ENCODE assay signal across 9 cellular contexts in genomic region chr20:1830240-1830639, GRCh38.
A peak's percentile ranks its signal among the peaks of the same experiment; 100 is the strongest.
DNase-seq lines count a peak whose midpoint lies in the region; ATAC-seq, FAIRE-seq and TF ChIP-seq lines count a peak whose summit lies in the region.
"Had no signal": no experiment of that assay in that cellular context is flagged by ENCODE, and none has a peak within 500 bp of the region (broad histone marks: within the 10 kb centered on the region; RNA-seq: fewer than 3 reads in every experiment).

No MANE protein-coding gene starts in this region.

- H4K20me1 ChIP-seq in HepG2 (ENCODE audit: insufficient read depth, low read length): no peaks in the 10 kb centered on the region

- H3K27me3 Mint-ChIP-seq in MCF 10A (ENCODE audit: insufficient read depth, unreplicated experiment): no peaks in the 10 kb centered on the region
- peaks cover 13% of the 10 kb centered on the region for H3K27me3 Mint-ChIP-seq in activated T-cell treated with anti-CD3 and anti-CD28 coated beads, Interleukin-2, amount 50 U/mL, for 4 hours (ENCODE audit: low read depth)

- no peak overlapping the region for H3K4me2 ChIP-seq in HepG2 (ENCODE audit: low read depth, low read length)

- no peak overlapping the region for H3K9ac ChIP-seq in HepG2 (ENCODE audit: insufficient read depth, low read depth, low read length)

- H3K9me3 ChIP-seq in breast epithelium (no peaks in the 10 kb centered on the region), HepG2 (ENCODE audit: low read length) (no peaks in the 10 kb centered on the region), aorta (ENCODE audit: control insufficient read depth, low read length) (no peaks in the 10 kb centered on the region)

- H3K4me1 Mint-ChIP-seq in MCF 10A (ENCODE audit: insufficient read depth, unreplicated experiment): peaks cover 30% of the 10 kb centered on the region
- H3K4me1 Mint-ChIP-seq in activated T-cell treated with anti-CD3 and anti-CD28 coated beads, Interleukin-2, amount 50 U/mL, for 4 hours (ENCODE audit: low read depth): no peaks in the 10 kb centered on the region

- DNase-seq in MCF 10A (ENCODE audit: unreplicated experiment) (peak; percentile 90), breast epithelium (ENCODE audit: low spot score in 2 of 2) (no peak), choroid plexus epithelial cell (ENCODE audit: low read depth) (peak; percentile 89), HepG2 (ENCODE audit: low spot score) (no peak), aorta (peak; percentile 79 to 86), D721Med (ENCODE audit: insufficient read length, low spot score) (no peak), COLO829 (ENCODE audit: low spot score) (no peak)
- no peak for DNase-seq in activated T-cell treated with anti-CD3 and anti-CD28 coated beads, Interleukin-2, amount 50 U/mL, for 4 hours
- DNase-seq: activated CD4-positive, CD25-positive, alpha-beta regulatory T cell treated with anti-CD3 and anti-CD28 coated beads, Interleukin-2, amount 50 U/mL, for 72 hours had no signal

- WGBS in HepG2 (ENCODE audit: low lambda C conversion rate): 92% methylated on average over 4 of the region's 7 CpGs
- 5% methylated on average over 7 of the region's 7 CpGs for WGBS in aorta, 2 donors

- TF ChIP-seq EP300 in HepG2 (IDR thresholded peaks at IDR 0.05; ENCODE audit: low read depth in 2 of 2, low read length in 2 of 2) (no peak), HepG2 (CRISPR knock-in tag; IDR thresholded peaks at IDR 0.05; ENCODE audit: borderline replicate concordance) (no peak)

- H3K4me3 ChIP-seq in breast epithelium (no peak overlapping the region), choroid plexus epithelial cell (ENCODE audit: low read depth, low read length) (no peak overlapping the region), HepG2 (replicated peaks in 1 of 3; ENCODE audit: insufficient read depth in 1 of 3, low read depth in 2 of 3, low read length in 3 of 3) (no peak overlapping the region), aorta (ENCODE audit: low read length in 2 of 2) (no peak overlapping the region)

- H3K4me1 ChIP-seq in breast epithelium (no peaks in the 10 kb centered on the region), HepG2 (ENCODE audit: insufficient read depth, low read length) (peaks cover 62% of the 10 kb centered on the region), aorta (ENCODE audit: control insufficient read depth in 1 of 2, insufficient read depth in 2 of 2, low read length in 2 of 2) (no peaks in the 10 kb centered on the region)

- TF ChIP-seq POLR2A in breast epithelium (IDR thresholded peaks at IDR 0.05) (no peak), HepG2 (IDR thresholded peaks at IDR 0.05; ENCODE audit: insufficient read depth in 1 of 2, low read depth in 2 of 2, low read length in 2 of 2) (no peak)

- H3K4me3 Mint-ChIP-seq in MCF 10A (ENCODE audit: unreplicated experiment): no peak overlapping the region
- no peak overlapping the region for H3K4me3 Mint-ChIP-seq in activated T-cell treated with anti-CD3 and anti-CD28 coated beads, Interleukin-2, amount 50 U/mL, for 4 hours

- in situ Hi-C loops in HepG2 (cut with HindIII; ENCODE audit: extremely low pct_ligation_motif_present, low pct_unique_long_range_greater_than_20kb): no loop called here

- H3K79me2 ChIP-seq in HepG2 (ENCODE audit: insufficient read depth, low read length): no peaks in the 10 kb centered on the region

- H3K27me3 ChIP-seq in breast epithelium (no peaks in the 10 kb centered on the region), HepG2 (ENCODE audit: control insufficient read depth in 1 of 2, insufficient read depth in 2 of 2, low read length in 2 of 2) (no peaks in the 10 kb centered on the region; a peak in 1 of 5 replicates), aorta (ENCODE audit: control insufficient read depth in 1 of 2, insufficient read depth in 2 of 2, low read length in 1 of 2) (no peaks in the 10 kb centered on the region)

- ATAC-seq in HepG2 (no peak), aorta (ENCODE audit: low FRiP score) (no peak)
- ATAC-seq in activated T-cell treated with anti-CD3 and anti-CD28 coated beads, Interleukin-2, amount 50 U/mL, for 4 hours: no peak

- peak overlapping the region; percentile 76 for H3K27ac Mint-ChIP-seq in MCF 10A (ENCODE audit: low read depth, unreplicated experiment)

- intact Hi-C loops in MCF 10A (cut with micrococcal nuclease): no loop called here
- intact Hi-C loops in breast epithelium (cut with DNase I; ENCODE audit: low total_unique reads): no loop called here
- intact Hi-C loops in HepG2 (cut with micrococcal nuclease; ENCODE audit: unreplicated experiment): no loop called here
- intact Hi-C loops in aorta (cut with DNase I): no loop called here

- TF ChIP-seq RAD21 in HepG2 (CRISPR knock-in tag; IDR thresholded peaks at IDR 0.05): no peak

- H3K27ac ChIP-seq in breast epithelium (peak overlapping the region in 1 of 2 donors; percentile 35), HepG2 (ENCODE audit: extremely low read length, insufficient read depth, low read length) (no peak overlapping the region), aorta (ENCODE audit: low read depth in 1 of 2, low read length in 2 of 2) (no peak overlapping the region)

- POLR2A ChIA-PET in MCF 10A (lab: Yijun Ruan, JAX) (interaction anchor here (0.6 to 3.3 kb wide), 13 partner anchors 8 to 339 kb away, joined by 3 to 17 read pairs (median 3); partner anchors contain the start of gene SIRPB2), HepG2 (lab: Yijun Ruan, JAX) (interaction anchor here (3.1 kb wide), 1 partner anchor 18 kb away, joined by 31 read pairs; no protein-coding TSS in a partner anchor)

- BruUV-seq in MCF 10A (replicated peaks; lab: Mats Ljungman, UMichigan): no TSS peak
- no TSS peak for BruUV-seq in HepG2 (replicated peaks; lab: Mats Ljungman, UMichigan)

- CTCF ChIA-PET in MCF 10A (lab: Yijun Ruan, JAX) (interaction anchor here (0.6 kb wide), 2 partner anchors 32 to 326 kb away, joined by 3 read pairs; no protein-coding TSS in a partner anchor), HepG2 (lab: Yijun Ruan, JAX; ENCODE audit: low intra/inter-chr PET ratio, low total read pairs) (no interaction called here)

- H3K36me3 Mint-ChIP-seq in MCF 10A (ENCODE audit: insufficient read depth, unreplicated experiment): no peaks in the 10 kb centered on the region
- H3K36me3 Mint-ChIP-seq in activated T-cell treated with anti-CD3 and anti-CD28 coated beads, Interleukin-2, amount 50 U/mL, for 4 hours (ENCODE audit: insufficient read depth): no peaks in the 10 kb centered on the region

- FAIRE-seq in HepG2 (lab: Jason Lieb, UNC) (no peak), D721Med (lab: Jason Lieb, UNC) (no peak)

- H2AFZ ChIP-seq in HepG2 (ENCODE audit: low read length): no peak overlapping the region

- no peaks in the 10 kb centered on the region for H3K36me3 ChIP-seq in breast epithelium
- no peaks in the 10 kb centered on the region for H3K36me3 ChIP-seq in HepG2 (replicated peaks in 1 of 2; ENCODE audit: control insufficient read depth in 1 of 2, insufficient read depth in 2 of 2, low read length in 2 of 2)
- no peaks in the 10 kb centered on the region for H3K36me3 ChIP-seq in aorta (ENCODE audit: control insufficient read depth in 1 of 2, insufficient read depth in 2 of 2, low read length in 1 of 2)

- H3K9me3 Mint-ChIP-seq in MCF 10A (ENCODE audit: unreplicated experiment): no peaks in the 10 kb centered on the region
- no peaks in the 10 kb centered on the region for H3K9me3 Mint-ChIP-seq in activated T-cell treated with anti-CD3 and anti-CD28 coated beads, Interleukin-2, amount 50 U/mL, for 4 hours

- TF ChIP-seq CTCF in MCF 10A (IDR thresholded peaks at IDR 0.05; ENCODE audit: unreplicated experiment) (no peak), breast epithelium (IDR thresholded peaks at IDR 0.05) (no peak), choroid plexus epithelial cell (conservative IDR thresholded peaks at IDR 0.05; ENCODE audit: low read depth, low read length) (no peak), HepG2 (CRISPR knock-in tag; IDR thresholded peaks at IDR 0.05) (no peak), D721Med (IDR thresholded peaks at IDR 0.05; ENCODE audit: insufficient read depth, missing control alignments) (no peak)

TF ChIP-seq in HepG2, 621 proteins besides CTCF, POLR2A, EP300 and RAD21 (continues in another document):
- TF ChIP-seq SNAPC4 (CRISPR knock-in tag; IDR thresholded peaks at IDR 0.05) (no peak), SNAPC5 (CRISPR knock-in tag; IDR thresholded peaks at IDR 0.05; ENCODE audit: borderline replicate concordance) (no peak)

Comparison
In these comparisons a context has a peak if more than half of its experiments do, and no peak if none do; other contexts are left out.
1. DNase-seq: peak in MCF 10A (single experiment), choroid plexus epithelial cell (single experiment) and aorta (2 of 2); none in breast epithelium (0 of 2), HepG2 (single experiment), activated T-cell treated with anti-CD3 and anti-CD28 coated beads, Interleukin-2, amount 50 U/mL, for 4 hours (single experiment), D721Med (single experiment) and COLO829 (single experiment).